9 cellular contexts compared by ENCODE assay signal in the genomic region with DNA sequence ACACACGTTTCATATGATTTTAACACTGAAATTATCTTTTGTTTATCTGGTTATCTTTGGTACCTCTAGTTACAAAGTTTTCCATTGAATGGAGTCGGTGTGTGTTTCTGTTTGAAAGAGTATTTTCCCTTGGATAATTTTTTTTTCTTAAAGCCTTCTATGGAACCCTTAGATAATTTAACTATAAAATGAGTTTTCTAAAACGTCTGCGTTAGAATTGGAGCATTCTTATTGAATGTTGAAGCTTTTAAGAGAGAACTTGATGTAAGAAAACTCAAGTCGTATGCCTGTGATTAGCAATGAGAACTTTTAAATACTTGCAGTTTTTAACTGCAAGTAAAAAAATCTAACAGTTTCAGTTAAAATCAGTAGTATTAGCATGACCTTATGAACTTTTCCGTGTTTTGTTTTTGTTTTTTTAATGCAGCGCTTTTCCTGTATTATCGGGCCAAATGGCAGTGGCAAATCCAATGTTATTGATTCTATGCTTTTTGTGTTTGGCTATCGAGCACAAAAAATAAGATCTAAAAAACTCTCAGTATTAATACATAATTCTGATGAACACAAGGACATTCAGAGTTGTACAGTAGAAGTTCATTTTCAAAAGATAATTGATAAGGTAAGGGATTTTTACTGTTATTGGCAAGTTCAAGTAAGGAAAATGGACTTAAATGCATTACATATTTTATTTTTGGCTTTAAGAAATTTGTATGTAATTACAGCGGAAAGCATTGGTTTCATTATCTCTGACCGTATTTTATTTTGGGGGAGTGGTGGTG. TPM values are rescaled to one million over a fixed set of nuclear protein-coding genes. Genes with fewer than 3 reads are reported as not detected.
DNase-seq lines count a peak whose midpoint lies in the region; ATAC-seq and TF ChIP-seq lines count a peak whose summit lies in the region.
"Had no signal": no experiment of that assay in that cellular context is flagged by ENCODE, and none has a peak within 500 bp of the region (broad histone marks: within the 10 kb centered on the region; RNA-seq: fewer than 3 reads in every experiment).

No MANE protein-coding gene starts in this region.

- H3K9me3 Mint-ChIP-seq in CD14-positive monocyte (no peaks in the 10 kb centered on the region), IgD-negative memory B cell (peaks cover 0 to 5% (median 0%) of the 10 kb centered on the region in 3 donors)

- H3K9me3 ChIP-seq in mammary epithelial cell (replicated peaks; ENCODE audit: insufficient read depth, low read length): no peaks in the 10 kb centered on the region
- H3K9me3 ChIP-seq: adrenal gland had no signal

- H3K27ac ChIP-seq in mammary epithelial cell (ENCODE audit: insufficient read depth, low read depth, low read length): peak overlapping the region; percentile 87

- peak overlapping the region; percentile 99 for H3K9ac ChIP-seq in mammary epithelial cell (ENCODE audit: insufficient read depth, low read length)

- in situ Hi-C loops in mammary epithelial cell (cut with MboI; ENCODE audit: low sequenced_read_pairs in 2 of 2): no loop called here
- in situ Hi-C loops in GM13976 (cut with MboI; ENCODE audit: low sequenced_read_pairs, unreplicated experiment): no loop called here

- dilution Hi-C loops in mammary epithelial cell (cut with HindIII; ENCODE audit: low sequenced_read_pairs): no loop called here

- no TSS peak for BruUV-seq in mammary epithelial cell (replicated peaks; lab: Mats Ljungman, UMichigan)

- peak overlapping the region; percentile 91 for H3K4me2 ChIP-seq in mammary epithelial cell (ENCODE audit: insufficient read depth, low read depth, low read length)

- CTCF ChIA-PET in mammary epithelial cell (lab: Charles Lee; ENCODE audit: low non-redundant PET): no interaction called here

- peaks cover 23% of the 10 kb centered on the region for H3K36me3 ChIP-seq in mammary epithelial cell (ENCODE audit: insufficient read depth, low read length)
- H3K36me3 ChIP-seq: adrenal gland had no signal

- ATAC-seq in GM19463 (IDR thresholded peaks at IDR 0.05; ENCODE audit: unreplicated experiment): no peak

- TF ChIP-seq CTCF in CD14-positive monocyte (IDR thresholded peaks at IDR 0.05): no peak
- no peak for TF ChIP-seq CTCF in mammary epithelial cell (conservative IDR thresholded peaks at IDR 0.05 in 1 of 2, IDR thresholded peaks at IDR 0.05 in 1 of 2; ENCODE audit: extremely low read depth in 1 of 2, insufficient read depth in 1 of 2, low read depth in 1 of 2, low read length in 2 of 2)
- no peak for TF ChIP-seq CTCF in GM13976 (IDR thresholded peaks at IDR 0.05; ENCODE audit: borderline replicate concordance, control extremely low read depth, extremely low read depth, insufficient read depth, missing control alignments)

- peak overlapping the region; percentile 65 to 87 for H3K4me3 Mint-ChIP-seq in CD14-positive monocyte
- H3K4me3 Mint-ChIP-seq in IgD-negative memory B cell: peak overlapping the region; percentile 57 to 99 (median 87)

- H3K27me3 Mint-ChIP-seq in CD14-positive monocyte (ENCODE audit: low read depth in 3 of 3) (no peaks in the 10 kb centered on the region), IgD-negative memory B cell (peaks cover 4% of the 10 kb centered on the region)

- intact Hi-C loops in CD14-positive monocyte (cut with micrococcal nuclease): loop anchor here in 1 of 2 donors (5.0 kb wide), 1 partner anchor 45 kb away; a partner anchor contains a TSS
- intact Hi-C loops in mammary epithelial cell (cut with micrococcal nuclease): no loop called here

- no peak overlapping the region for H2AFZ ChIP-seq in mammary epithelial cell (ENCODE audit: low read depth, low read length)

- H3K36me3 Mint-ChIP-seq in CD14-positive monocyte (peaks cover 0 to 3% of the 10 kb centered on the region in 2 donors), IgD-negative memory B cell (peaks cover 4% of the 10 kb centered on the region)

- no peaks in the 10 kb centered on the region for H3K27me3 ChIP-seq in mammary epithelial cell (ENCODE audit: insufficient read depth, low read length)
- H3K27me3 ChIP-seq: adrenal gland had no signal

- peaks cover 12% of the 10 kb centered on the region for H3K4me1 ChIP-seq in mammary epithelial cell (ENCODE audit: insufficient read depth, low read length)

- peaks cover 10% of the 10 kb centered on the region for H4K20me1 ChIP-seq in mammary epithelial cell (ENCODE audit: insufficient read depth, low read length)

- peak overlapping the region in 5 of 7 donors; percentile 62 to 98 (median 79) for H3K27ac Mint-ChIP-seq in CD14-positive monocyte
- peak overlapping the region; percentile 47 to 99 (median 80) for H3K27ac Mint-ChIP-seq in IgD-negative memory B cell

- peak overlapping the region; percentile 85 to 99 (median 97) for H3K4me3 ChIP-seq in mammary epithelial cell (replicated peaks in 1 of 3; ENCODE audit: insufficient read depth in 1 of 3, low read depth in 2 of 3, low read length in 3 of 3)

- H3K4me1 Mint-ChIP-seq in CD14-positive monocyte (peaks cover 44% of the 10 kb centered on the region), IgD-negative memory B cell (peaks cover 13 to 33% (median 28%) of the 10 kb centered on the region in 3 donors)

- DNase-seq in CD14-positive monocyte (ENCODE audit: low spot score) (no peak), mammary epithelial cell (no peak), myocyte (ENCODE audit: low read depth) (peak; percentile 44), GM13976 (ENCODE audit: low spot score) (no peak), cortex of kidney (lab: John Stamatoyannopoulos, UW) (no peak), OCI-M1 (lab: John Stamatoyannopoulos, UW) (no peak)

- H3K79me2 ChIP-seq in mammary epithelial cell (ENCODE audit: insufficient read depth, low read length): peaks cover 96% of the 10 kb centered on the region

- WGBS in mammary epithelial cell (ENCODE audit: low coverage, missing lambda C conversion rate): 80% methylated on average over 11 of the region's 11 CpGs

RNA-seq across cellular contexts. Expression of a gene that starts 3.0 kb away (rescaled TPM):
- polyA plus RNA-seq in CD14-positive monocyte: 10 to 100 TPM in 1 of 2 donors, 1 to 10 TPM in 1; 6.8 to 17.2 TPM
- polyA plus RNA-seq in IgD-negative memory B cell: 49.6 TPM
- total RNA-seq in mammary epithelial cell: 10 to 100 TPM; 16.8 to 91.2 TPM
- 35.7 TPM for polyA plus RNA-seq in mammary epithelial cell
- polyA minus RNA-seq in mammary epithelial cell: 11.1 TPM
- total RNA-seq in myocyte: 27.6 and 31.9 TPM in 2 replicates
- polyA plus RNA-seq in myocyte (2012): 5.9 TPM

RNA-seq across cellular contexts. Expression of a gene that starts 3.4 kb away (rescaled TPM):
- polyA plus RNA-seq in CD14-positive monocyte (1 to 10 TPM; 1.3 to 1.4 TPM), IgD-negative memory B cell (3.8 TPM), mammary epithelial cell (8.2 TPM)
- total RNA-seq in mammary epithelial cell (10 to 100 TPM; 21.2 to 35.3 TPM), myocyte (25.0 and 40.9 TPM in 2 replicates)
- polyA minus RNA-seq in mammary epithelial cell: 8.6 TPM
- polyA plus RNA-seq in myocyte (2012): 12.1 TPM

RNA-seq across cellular contexts. Expression of a gene that starts 47.1 kb away (rescaled TPM):
- polyA plus RNA-seq in CD14-positive monocyte (1 to 10 TPM; 4.2 TPM), IgD-negative memory B cell (21.6 TPM), mammary epithelial cell (4.9 TPM)
- total RNA-seq in mammary epithelial cell (10 to 100 TPM in 1 of 2 donors, 1 to 10 TPM in 1; 9.7 to 15.2 TPM), myocyte (7.9 and 8.0 TPM in 2 replicates)
- polyA minus RNA-seq in mammary epithelial cell: 19.1 TPM
- polyA plus RNA-seq in myocyte (2012): 6.5 TPM
